Comparison of ENCODE assay signal across 8 cellular contexts in the genomic region with DNA sequence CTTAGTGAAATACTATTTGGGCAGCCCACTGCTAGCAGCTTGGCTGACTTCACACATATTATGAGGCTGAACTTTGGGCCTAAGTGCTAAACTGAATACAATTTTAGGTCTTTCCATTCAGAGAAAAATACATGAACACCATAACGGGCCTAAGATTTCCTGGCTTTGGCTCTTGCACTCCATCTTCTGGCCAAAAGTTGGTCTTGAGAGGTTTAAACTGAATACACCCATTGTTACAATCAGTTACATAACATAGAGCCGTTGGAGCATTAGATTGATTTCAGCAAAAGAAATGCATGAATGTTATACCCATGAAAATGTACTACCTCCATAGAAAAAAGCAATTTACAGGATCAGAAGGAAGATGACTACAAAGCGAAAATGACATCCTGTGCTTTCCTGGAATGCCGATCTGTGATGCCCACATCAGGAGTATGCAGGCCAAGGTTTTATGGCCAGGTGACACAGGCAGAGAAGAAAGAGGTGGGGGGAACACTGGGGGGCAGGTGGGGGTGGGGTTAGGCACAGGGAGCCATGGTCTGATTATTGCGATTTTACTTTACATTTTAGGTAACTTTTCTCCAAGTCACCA. TPM values are rescaled to one million over a fixed set of nuclear protein-coding genes. Genes with fewer than 3 reads are reported as not detected.
DNase-seq lines count a peak whose midpoint lies in the region; ATAC-seq, FAIRE-seq and TF ChIP-seq lines count a peak whose summit lies in the region.

No MANE protein-coding gene starts in this region.

- peak; percentile 71 for ATAC-seq in naive thymus-derived CD8-positive, alpha-beta T cell
- ATAC-seq in HG03175 (IDR thresholded peaks at IDR 0.05; ENCODE audit: unreplicated experiment): no peak

- peaks cover 0 to 12% (median 3%) of the 10 kb centered on the region in 4 donors for H3K4me1 Mint-ChIP-seq in naive thymus-derived CD8-positive, alpha-beta T cell

- H3K9me3 Mint-ChIP-seq in naive thymus-derived CD8-positive, alpha-beta T cell: no peaks in the 10 kb centered on the region

- POLR2A ChIA-PET in naive thymus-derived CD8-positive, alpha-beta T cell (lab: Charles Lee): no interaction called here

- H3K27ac Mint-ChIP-seq in naive thymus-derived CD8-positive, alpha-beta T cell: peak overlapping the region in 1 of 10 donors; percentile 41

- DNase-seq in stimulated activated naive CD4-positive, alpha-beta T cell (lab: John Stamatoyannopoulos, UW): peak; percentile 7 to 61 (median 22)
- no peak for DNase-seq in stimulated activated naive CD4-positive, alpha-beta T cell treated with Interleukin-2 at 50 U/mL for 16 hours (lab: John Stamatoyannopoulos, UW)
- DNase-seq in NCI-H1930 (lab: John Stamatoyannopoulos, UW) (peak; percentile 21 to 56), epithelial cell of proximal tubule (ENCODE audit: low read depth) (no peak), H54 (ENCODE audit: insufficient read length, low spot score) (no peak)
- peak in 9 of 10 donors; percentile 16 to 69 (median 49) for DNase-seq in naive thymus-derived CD8-positive, alpha-beta T cell

- TF ChIP-seq CTCF in VCaP (conservative IDR thresholded peaks at IDR 0.05) (peak; percentile 92), epithelial cell of proximal tubule (conservative IDR thresholded peaks at IDR 0.05; ENCODE audit: low read depth, low read length) (peak; percentile 95)

- no peak overlapping the region for H3K27ac ChIP-seq in VCaP

- no peak for FAIRE-seq in H54 (lab: Jason Lieb, UNC)

- H3K36me3 Mint-ChIP-seq in naive thymus-derived CD8-positive, alpha-beta T cell: no peaks in the 10 kb centered on the region

- no peak overlapping the region for H3K4me3 Mint-ChIP-seq in naive thymus-derived CD8-positive, alpha-beta T cell

- no peak for TF ChIP-seq POLR2A in H54 (IDR thresholded peaks at IDR 0.05; ENCODE audit: low read depth, low read length)

- H3K4me3 ChIP-seq in epithelial cell of proximal tubule (ENCODE audit: low read depth, low read length): no peak overlapping the region

- H3K27me3 Mint-ChIP-seq in naive thymus-derived CD8-positive, alpha-beta T cell: peaks cover 0 to 6% (median 0%) of the 10 kb centered on the region in 5 donors

RNA-seq across cellular contexts. Expression of gene SHISA2, which starts 11.1 kb away (rescaled TPM):
- total RNA-seq in epithelial cell of proximal tubule: 159 and 170 TPM in 2 replicates
- total RNA-seq in naive thymus-derived CD8-positive, alpha-beta T cell: 1 to 10 TPM; 1.1 to 1.5 TPM
- polyA plus RNA-seq in naive thymus-derived CD8-positive, alpha-beta T cell: 1 to 10 TPM in 1 of 3 donors, under 1 TPM in 2; 0.37 to 1.8 (median 0.58) TPM

Comparison
In these comparisons a context has a peak if more than half of its experiments do, and no peak if none do; other contexts are left out.
1. DNase-seq: peak in stimulated activated naive CD4-positive, alpha-beta T cell (6 of 6), NCI-H1930 (2 of 2) and naive thymus-derived CD8-positive, alpha-beta T cell (9 of 10); none in stimulated activated naive CD4-positive, alpha-beta T cell treated with Interleukin-2 at 50 U/mL for 16 hours (single experiment), epithelial cell of proximal tubule (single experiment) and H54 (single experiment).
2. RNA of gene SHISA2, which starts 11.1 kb away (total RNA-seq): 159 to 170 TPM in epithelial cell of proximal tubule; 1.1 to 1.5 TPM in naive thymus-derived CD8-positive, alpha-beta T cell; every median in the first group is over 10 times any median in the second.